In the genomic region with DNA sequence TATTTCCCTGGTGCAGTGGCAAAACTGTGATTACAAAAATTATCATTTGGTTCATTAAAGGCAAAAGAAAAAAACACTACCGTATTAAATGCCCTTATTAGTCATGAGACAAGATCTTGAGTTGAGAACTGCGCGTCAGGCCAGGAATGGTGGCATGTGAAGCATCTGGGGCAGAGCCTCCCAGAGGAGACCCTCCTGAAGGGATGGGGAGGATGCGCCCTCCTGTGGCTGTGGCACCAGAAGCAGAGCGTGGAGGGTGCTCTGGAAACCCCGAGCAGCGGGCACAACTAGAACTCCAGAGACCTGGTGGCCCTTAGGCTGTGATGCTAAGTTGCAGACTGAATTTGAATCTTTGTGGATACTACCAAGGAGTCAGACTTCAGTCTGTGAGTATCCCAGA, we compare ENCODE assay signal across 12 cellular contexts. TPM values are rescaled to one million over a fixed set of nuclear protein-coding genes. Genes with fewer than 3 reads are reported as not detected.
DNase-seq lines count a peak whose midpoint lies in the region; ATAC-seq, FAIRE-seq and TF ChIP-seq lines count a peak whose summit lies in the region.
"Had no signal": no experiment of that assay in that cellular context is flagged by ENCODE, and none has a peak within 500 bp of the region (broad histone marks: within the 10 kb centered on the region; RNA-seq: fewer than 3 reads in every experiment).

No MANE protein-coding gene starts in this region.

- no TSS peak for BruUV-seq in GM12878 (replicated peaks; lab: Mats Ljungman, UMichigan)

- no peaks in the 10 kb centered on the region for H3K27me3 ChIP-seq in CD4-positive, alpha-beta T cell (ENCODE audit: control insufficient read depth, insufficient read depth, low read length)
- no peaks in the 10 kb centered on the region for H3K27me3 ChIP-seq in H7 (ENCODE audit: control insufficient read depth, insufficient read depth, low read length)
- H3K27me3 ChIP-seq in GM12878 (replicated peaks in 1 of 2; ENCODE audit: control insufficient read depth in 2 of 2, insufficient read depth in 2 of 2, low read length in 1 of 2) = no peaks in the 10 kb centered on the region
- H3K27me3 ChIP-seq in liver (ENCODE audit: control insufficient read depth in 4 of 4, insufficient read depth in 4 of 4, low read length in 3 of 4) = no peaks in the 10 kb centered on the region

- H3K36me3 Mint-ChIP-seq in CD4-positive, alpha-beta T cell (ENCODE audit: low read depth) = peaks cover 66% of the 10 kb centered on the region
- peaks cover 29 to 32% of the 10 kb centered on the region in 2 donors for H3K36me3 Mint-ChIP-seq in stimulated activated naive B cell treated with anti-CD40 and anti-IgM and Interleukin-4, amounts not matched to agents 10 μg/mL and 1 μg/mL and 100 μg/mL, for 72 hours

- H3K4me3 ChIP-seq in H7 (ENCODE audit: insufficient read depth, low read depth, low read length) (no peak overlapping the region), GM12878 (no peak overlapping the region), liver (ENCODE audit: low read depth in 1 of 3, low read length in 3 of 3) (no peak overlapping the region)

- H3K9me3 Mint-ChIP-seq in CD4-positive, alpha-beta T cell = no peaks in the 10 kb centered on the region
- H3K9me3 Mint-ChIP-seq in stimulated activated naive B cell treated with anti-CD40 and anti-IgM and Interleukin-4, amounts not matched to agents 10 μg/mL and 1 μg/mL and 100 μg/mL, for 72 hours = no peaks in the 10 kb centered on the region

- H4K20me1 ChIP-seq in GM12878 (ENCODE audit: control insufficient read depth, insufficient read depth) = 0 out of 2 replicates have a peak, but pooled peaks cover 4% of the 10 kb centered on the region

- H3K9ac ChIP-seq in GM12878 (ENCODE audit: control insufficient read depth, insufficient read depth, low read length) = no peak overlapping the region
- H3K9ac ChIP-seq in liver (ENCODE audit: low read depth in 1 of 2, low read length in 2 of 2) = no peak overlapping the region

- RAD21 ChIA-PET in GM12878 (lab: Charles Lee; ENCODE audit: unreplicated experiment) = no interaction called here

- WGBS in GM12878 (ENCODE audit: insufficient coverage, insufficient replicate concordance, low lambda C conversion rate, missing lambda C conversion rate) = 93% methylated on average over 7 of the region's 7 CpGs
- 91% methylated on average over 7 of the region's 7 CpGs for WGBS in liver

- POLR2A ChIA-PET in CD4-positive, alpha-beta T cell (lab: Charles Lee) = interaction anchor here (1.4 kb wide), 1 partner anchor 11 kb away, joined by 4 read pairs; a partner anchor contains a TSS
- POLR2A ChIA-PET in GM12878 (lab: Charles Lee) = no interaction called here

- FAIRE-seq in GM12878 (lab: Jason Lieb, UNC) = no peak

- DNase-seq in CD4-positive, alpha-beta T cell = peak in 8 of 10 experiments; percentile 3 to 28 (median 18)
- peak; percentile 70 for DNase-seq in H7
- DNase-seq in GM12878 (ENCODE audit: low read depth, low spot score) = no peak
- DNase-seq in NCI-H524 treated with DMSO at 0.1 percent for 48 hours (lab: John Stamatoyannopoulos, UW) = no peak
- no peak for DNase-seq in stimulated activated CD8-positive, alpha-beta memory T cell treated with anti-CD3 and anti-CD28 coated beads, Interleukin-4, amount 100 ng/mL, for 48 hours
- DNase-seq in stimulated activated naive B cell treated with anti-CD40 and anti-IgM and Interleukin-4, amounts not matched to agents 10 μg/mL and 1 μg/mL and 100 μg/mL, for 72 hours = no peak
- DNase-seq in NCI-H2171 treated with DMSO at 0.1 percent for 48 hours (lab: John Stamatoyannopoulos, UW) = no peak
- DNase-seq: activated CD4-positive, CD25-positive, alpha-beta regulatory T cell; NCI-H146 had no signal

- peaks cover 33% of the 10 kb centered on the region for H3K36me3 ChIP-seq in H7 (replicated peaks; ENCODE audit: control insufficient read depth, insufficient read depth, low read length)
- peaks cover 17 to 21% of the 10 kb centered on the region in 2 experiments for H3K36me3 ChIP-seq in GM12878 (ENCODE audit: control insufficient read depth in 2 of 2, insufficient read depth in 2 of 2, low read length in 1 of 2)
- peaks cover 4 to 21% (median 14%) of the 10 kb centered on the region in 4 donors for H3K36me3 ChIP-seq in liver (ENCODE audit: control insufficient read depth in 4 of 4, insufficient read depth in 3 of 4, low read depth in 1 of 4, low read length in 3 of 4)

- peaks cover 19% of the 10 kb centered on the region for H3K79me2 ChIP-seq in GM12878 (ENCODE audit: control insufficient read depth, insufficient read depth, low read length)

- no peak overlapping the region for H3K27ac ChIP-seq in CD4-positive, alpha-beta T cell (ENCODE audit: low read depth, low read length)
- H3K27ac ChIP-seq in GM12878 (ENCODE audit: control insufficient read depth, insufficient read depth) = no peak overlapping the region
- peak overlapping the region in 1 of 2 donors; percentile 27 for H3K27ac ChIP-seq in liver (ENCODE audit: low read depth in 1 of 2, low read length in 2 of 2)
- H3K27ac ChIP-seq: HL-60 had no signal

- TF ChIP-seq EP300 in GM12878 (IDR thresholded peaks at IDR 0.05; ENCODE audit: borderline replicate concordance in 1 of 2, control insufficient read depth in 1 of 2, low read depth in 2 of 2, low read length in 2 of 2) = no peak

- peak; percentile 10 for TF ChIP-seq CTCF in CD4-positive, alpha-beta T cell (IDR thresholded peaks at IDR 0.05)
- TF ChIP-seq CTCF in GM12878 (IDR thresholded peaks at IDR 0.05 in 2 of 3, conservative IDR thresholded peaks at IDR 0.05 in 1 of 3; ENCODE audit: control insufficient read depth in 2 of 3, extremely low read depth in 1 of 3, insufficient read depth in 1 of 3, low read depth in 3 of 3, low read length in 3 of 3) = peak; percentile 6 to 36 (median 24); a peak in 2 of 6 replicates
- TF ChIP-seq CTCF in liver (IDR thresholded peaks at IDR 0.05; ENCODE audit: low read depth, low read length, missing input control) = peak; percentile 23

- in situ Hi-C loops in GM12878 (cut with MboI) = no loop called here

- H3K4me1 ChIP-seq in GM12878 (ENCODE audit: control insufficient read depth, insufficient read depth, low read length) = no peaks in the 10 kb centered on the region; the same call in 1 of the 2 replicates
- peaks cover 12 to 34% (median 29%) of the 10 kb centered on the region in 4 donors for H3K4me1 ChIP-seq in liver (ENCODE audit: control insufficient read depth in 4 of 4, insufficient read depth in 4 of 4, low read length in 3 of 4)

- no peak for TF ChIP-seq RAD21 in GM12878 (IDR thresholded peaks at IDR 0.05; ENCODE audit: insufficient read depth, low read depth, low read length)
- TF ChIP-seq RAD21 in liver (IDR thresholded peaks at IDR 0.05) = peak in 1 of 2 donors; percentile 64

- no peak overlapping the region for H3K27ac Mint-ChIP-seq in CD4-positive, alpha-beta T cell
- H3K27ac Mint-ChIP-seq in stimulated activated naive B cell treated with anti-CD40 and anti-IgM and Interleukin-4, amounts not matched to agents 10 μg/mL and 1 μg/mL and 100 μg/mL, for 72 hours = no peak overlapping the region

- intact Hi-C loops in CD4-positive, alpha-beta T cell (cut with DNase I, micrococcal nuclease) = loop anchor here in 1 of 2 experiments (5.0 kb wide), 1 partner anchor 279 kb away; no protein-coding TSS in a partner anchor
- intact Hi-C loops in GM12878 (cut with micrococcal nuclease; ENCODE audit: unreplicated experiment) = no loop called here

- H3K4me2 ChIP-seq in GM12878 (ENCODE audit: control insufficient read depth, insufficient read depth) = no peak overlapping the region

- H3K9me3 ChIP-seq in CD4-positive, alpha-beta T cell (ENCODE audit: control insufficient read depth, low read length) = no peaks in the 10 kb centered on the region
- H3K9me3 ChIP-seq in GM12878 (replicated peaks; ENCODE audit: control insufficient read depth, insufficient read depth, low read length) = no peaks in the 10 kb centered on the region
- H3K9me3 ChIP-seq in liver (ENCODE audit: control insufficient read depth in 4 of 4, low read length in 3 of 4) = no peaks in the 10 kb centered on the region

- H3K4me3 Mint-ChIP-seq in CD4-positive, alpha-beta T cell = no peak overlapping the region
- H3K4me3 Mint-ChIP-seq in stimulated activated naive B cell treated with anti-CD40 and anti-IgM and Interleukin-4, amounts not matched to agents 10 μg/mL and 1 μg/mL and 100 μg/mL, for 72 hours = no peak overlapping the region

- H2AFZ ChIP-seq in GM12878 (ENCODE audit: control insufficient read depth, low read depth, low read length) = no peak overlapping the region

- H3K27me3 Mint-ChIP-seq in CD4-positive, alpha-beta T cell = no peaks in the 10 kb centered on the region
- no peaks in the 10 kb centered on the region for H3K27me3 Mint-ChIP-seq in stimulated activated naive B cell treated with anti-CD40 and anti-IgM and Interleukin-4, amounts not matched to agents 10 μg/mL and 1 μg/mL and 100 μg/mL, for 72 hours

- ATAC-seq in CD4-positive, alpha-beta T cell (ENCODE audit: poor library complexity) = peak; percentile 54
- ATAC-seq in GM12878 = peak; percentile 49; the same call in 2 of the 3 replicates
- no peak for ATAC-seq in stimulated activated naive B cell treated with anti-CD40 and anti-IgM and Interleukin-4, amounts not matched to agents 10 μg/mL and 1 μg/mL and 100 μg/mL, for 72 hours (replicated peaks)
- ATAC-seq: Panc1 had no signal

- H3K4me1 Mint-ChIP-seq in CD4-positive, alpha-beta T cell (ENCODE audit: low read depth) = peaks cover 18% of the 10 kb centered on the region
- peaks cover 14 to 30% of the 10 kb centered on the region in 2 donors for H3K4me1 Mint-ChIP-seq in stimulated activated naive B cell treated with anti-CD40 and anti-IgM and Interleukin-4, amounts not matched to agents 10 μg/mL and 1 μg/mL and 100 μg/mL, for 72 hours

- SMC1A ChIA-PET in GM12878 (lab: Charles Lee; ENCODE audit: uncharacterized antibody, unreplicated experiment) = no interaction called here

- CTCF ChIA-PET in CD4-positive, alpha-beta T cell (lab: Charles Lee) = interaction anchor here (0.5 kb wide), 1 partner anchor 336 kb away, joined by 3 read pairs; no protein-coding TSS in a partner anchor
- CTCF ChIA-PET in GM12878 (lab: Yijun Ruan, JAX) = no interaction called here

- TF ChIP-seq POLR2A in GM12878 (IDR thresholded peaks at IDR 0.05; ENCODE audit: low read depth, low read length) = no peak

RNA-seq across cellular contexts. Expression of a gene that starts 11.5 kb away (rescaled TPM):
- total RNA-seq in CD4-positive, alpha-beta T cell = 10 to 100 TPM; 54.6 to 56.6 TPM
- 109 and 118 TPM in 2 replicates for total RNA-seq in H7 (2014; rRNA removed; shearing (Covaris generic))
- total RNA-seq in GM12878 (2013; cell fraction: nucleolus; rRNA removed) = 136 and 144 TPM in 2 replicates
- total RNA-seq in GM12878 (2014; rRNA removed) (73.8 and 74.3 TPM in 2 replicates), GM12878 (2014; rRNA removed; fragmentation: Illumina TruSeq; extraction: Trizol) (50.1 and 50.8 TPM in 2 replicates), GM12878 (2021) (55.7 and 60.9 TPM in 2 replicates), liver (10 to 100 TPM; 64.1 to 89.4 TPM)
- 31.1 TPM for polyA plus RNA-seq in GM12878 (2011; ENCODE audit: low read depth)
- polyA plus RNA-seq in GM12878 (2011; rRNA removed) (40.1 and 42.3 TPM in 2 replicates), GM12878 (2014; fragmentation: Illumina TruSeq; extraction: Trizol) (45.1 and 48.0 TPM in 2 replicates), GM12878 (2014; fragmentation: Nextera tagmentation; extraction: Ambion mirVana) (10 to 100 TPM; 19.7 to 21.8 TPM), GM12878 (2014; rRNA removed) (60.4 and 60.9 TPM in 2 replicates), GM12878 (2016; fragmentation: Nextera tagmentation; extraction: Ambion mirVana) (10 to 100 TPM; 64.1 to 66.5 TPM), liver (10 to 100 TPM; 19.9 to 27.7 TPM)
- polyA plus RNA-seq in GM12878 (2011; cell fraction: cytosol; rRNA removed) = 30.7 and 37.1 TPM in 2 replicates
- 78.6 and 86.5 TPM in 2 replicates for polyA plus RNA-seq in GM12878 (2011; cell fraction: nucleus; rRNA removed)
- polyA plus RNA-seq in GM12878 (2012) = 40.8 and 43.4 TPM in 2 replicates
- 46.0 and 47.9 TPM in 2 replicates for polyA minus RNA-seq in GM12878 (2011; rRNA and poly(A)+ RNA removed)
- 10.2 and 13.0 TPM in 2 replicates for polyA minus RNA-seq in GM12878 (2011; cell fraction: cytosol; rRNA and poly(A)+ RNA removed)
- 39.2 and 65.7 TPM in 2 replicates for polyA minus RNA-seq in GM12878 (2011; cell fraction: nucleus; rRNA and poly(A)+ RNA removed)

RNA-seq across cellular contexts. Expression of a gene that starts 12.4 kb away (rescaled TPM):
- 10 to 100 TPM; 33.6 to 33.7 TPM for total RNA-seq in CD4-positive, alpha-beta T cell
- 73.6 and 82.1 TPM in 2 replicates for total RNA-seq in H7 (2014; rRNA removed; shearing (Covaris generic))
- 259 and 265 TPM in 2 replicates for total RNA-seq in GM12878 (2013; cell fraction: nucleolus; rRNA removed)
- total RNA-seq in GM12878 (2014; rRNA removed) (53.5 and 61.0 TPM in 2 replicates), GM12878 (2014; rRNA removed; fragmentation: Illumina TruSeq; extraction: Trizol) (44.6 and 46.1 TPM in 2 replicates), GM12878 (2021) (37.0 and 37.6 TPM in 2 replicates), liver (10 to 100 TPM; 30.6 to 39.1 TPM)
- polyA plus RNA-seq in GM12878 (2011; ENCODE audit: low read depth) = 32.5 TPM
- polyA plus RNA-seq in GM12878 (2011; rRNA removed) (98.1 and 107 TPM in 2 replicates), GM12878 (2014; fragmentation: Illumina TruSeq; extraction: Trizol) (47.2 and 57.0 TPM in 2 replicates), GM12878 (2014; fragmentation: Nextera tagmentation; extraction: Ambion mirVana) (10 to 100 TPM; 65.4 to 71.8 TPM), GM12878 (2014; rRNA removed) (48.3 and 54.4 TPM in 2 replicates), GM12878 (2016; fragmentation: Nextera tagmentation; extraction: Ambion mirVana) (10 to 100 TPM; 62.1 to 70.0 TPM), liver (10 to 100 TPM; 13.8 to 14.7 TPM)
- 47.3 and 48.2 TPM in 2 replicates for polyA plus RNA-seq in GM12878 (2011; cell fraction: cytosol; rRNA removed)
- polyA plus RNA-seq in GM12878 (2011; cell fraction: nucleus; rRNA removed) = 104 and 109 TPM in 2 replicates
- polyA plus RNA-seq in GM12878 (2012) = 39.0 and 42.4 TPM in 2 replicates
- 53.5 and 76.1 TPM in 2 replicates for polyA minus RNA-seq in GM12878 (2011; rRNA and poly(A)+ RNA removed)
- 15.5 and 16.0 TPM in 2 replicates for polyA minus RNA-seq in GM12878 (2011; cell fraction: cytosol; rRNA and poly(A)+ RNA removed)
- 49.1 and 52.4 TPM in 2 replicates for polyA minus RNA-seq in GM12878 (2011; cell fraction: nucleus; rRNA and poly(A)+ RNA removed)

Comparison
In these comparisons a context has a peak if more than half of its experiments do, and no peak if none do; other contexts are left out.
1. ATAC-seq: peak in CD4-positive, alpha-beta T cell (single experiment) and GM12878 (single experiment); none in stimulated activated naive B cell treated with anti-CD40 and anti-IgM and Interleukin-4, amounts not matched to agents 10 μg/mL and 1 μg/mL and 100 μg/mL, for 72 hours (0 of 2).
2. DNase-seq: peak in CD4-positive, alpha-beta T cell (8 of 10) and H7 (single experiment); none in GM12878 (single experiment), NCI-H524 treated with DMSO at 0.1 percent for 48 hours (single experiment), stimulated activated CD8-positive, alpha-beta memory T cell treated with anti-CD3 and anti-CD28 coated beads, Interleukin-4, amount 100 ng/mL, for 48 hours (single experiment), stimulated activated naive B cell treated with anti-CD40 and anti-IgM and Interleukin-4, amounts not matched to agents 10 μg/mL and 1 μg/mL and 100 μg/mL, for 72 hours (single experiment) and NCI-H2171 treated with DMSO at 0.1 percent for 48 hours (single experiment).
3. Peak in every context shown above with its lines, with median percentiles within 50 percentile points of each other: CTCF ChIP-seq.